ENCODE assay signal across 8 cellular contexts in genomic region chr6:16704706-16705402, GRCh38. TPM values are rescaled to one million over a fixed set of nuclear protein-coding genes. Genes with fewer than 3 reads are reported as not detected.
DNase-seq lines count a peak whose midpoint lies in the region; ATAC-seq and TF ChIP-seq lines count a peak whose summit lies in the region.

No MANE protein-coding gene starts in this region.

- in situ Hi-C loops in GM13976 (cut with MboI; ENCODE audit: low sequenced_read_pairs, unreplicated experiment), result no loop called here

- intact Hi-C loops in cardiac septum (cut with DNase I), result no loop called here
- intact Hi-C loops in left lung (cut with DNase I), result no loop called here

- WGBS in urinary bladder, result 58% methylated on average over 8 of the region's 8 CpGs

- H3K9me3 ChIP-seq in cardiac muscle cell (ENCODE audit: low read depth), result no peaks in the 10 kb centered on the region
- H3K9me3 ChIP-seq in left lung, result no peaks in the 10 kb centered on the region

- ATAC-seq in left lung (peak; percentile 73), GM21723 (IDR thresholded peaks at IDR 0.05; ENCODE audit: unreplicated experiment) (no peak)

- H3K4me3 ChIP-seq in cardiac muscle cell (no peak overlapping the region), left lung (no peak overlapping the region), urinary bladder (ENCODE audit: low read depth, low read length) (no peak overlapping the region)

- H3K36me3 ChIP-seq in cardiac muscle cell, result no peaks in the 10 kb centered on the region
- H3K36me3 ChIP-seq in left lung, result no peaks in the 10 kb centered on the region
- no peaks in the 10 kb centered on the region for H3K36me3 ChIP-seq in urinary bladder (ENCODE audit: insufficient read depth)

- TF ChIP-seq CTCF in cardiac muscle cell (IDR thresholded peaks at IDR 0.05; ENCODE audit: low read depth, low read length) (no peak), left lung (IDR thresholded peaks at IDR 0.05) (no peak), GM13976 (IDR thresholded peaks at IDR 0.05; ENCODE audit: borderline replicate concordance, control extremely low read depth, extremely low read depth, insufficient read depth, missing control alignments) (no peak)

- peaks cover 23% of the 10 kb centered on the region for H3K4me1 ChIP-seq in cardiac muscle cell (ENCODE audit: low read depth)
- peaks cover 4 to 74% of the 10 kb centered on the region in 2 donors for H3K4me1 ChIP-seq in left lung
- H3K4me1 ChIP-seq in urinary bladder (ENCODE audit: insufficient read depth), result no peaks in the 10 kb centered on the region

- H3K27ac ChIP-seq in cardiac muscle cell, result peak overlapping the region; percentile 56
- H3K27ac ChIP-seq in left lung, result peak overlapping the region; percentile 2 to 82
- H3K27ac ChIP-seq in urinary bladder (ENCODE audit: low read depth), result peak overlapping the region; percentile 33

- H3K27me3 ChIP-seq in cardiac muscle cell (no peaks in the 10 kb centered on the region), left lung (no peaks in the 10 kb centered on the region)

- DNase-seq in cardiac muscle cell (ENCODE audit: low read depth in 1 of 2, low spot score in 1 of 2), result peak; percentile 42 to 59
- no peak for DNase-seq in cardiac septum (ENCODE audit: low spot score)
- peak; percentile 42 for DNase-seq in activated T-helper 9 cell treated with anti-CD3 and anti-CD28 coated beads, Interleukin-2, amount 50 U/mL, for 16 hours (ENCODE audit: low read depth)
- no peak for DNase-seq in left lung
- DNase-seq in hypothalamus (lab: John Stamatoyannopoulos, UW), result no peak
- DNase-seq in GM13976 (ENCODE audit: low spot score), result no peak

RNA-seq across cellular contexts. Expression of gene ATXN1, which starts 56.4 kb away (rescaled TPM):
- total RNA-seq in cardiac muscle cell (25.9 and 37.4 TPM in 2 replicates), cardiac septum (40.2 TPM), left lung (10 to 100 TPM; 52.5 to 67.4 TPM), urinary bladder (137 TPM)
- polyA plus RNA-seq in cardiac muscle cell (15.1 and 20.9 TPM in 2 replicates), urinary bladder (15.8 TPM)

Comparison
In these comparisons a context has a peak if more than half of its experiments do, and no peak if none do; other contexts are left out.
1. DNase-seq: peak in cardiac muscle cell (2 of 2) and activated T-helper 9 cell treated with anti-CD3 and anti-CD28 coated beads, Interleukin-2, amount 50 U/mL, for 16 hours (single experiment); none in cardiac septum (single experiment), left lung (0 of 2), hypothalamus (0 of 51) and GM13976 (single experiment).
2. Peak in every context shown above with its lines, with median percentiles within 50 percentile points of each other: H3K27ac ChIP-seq.